ENCODE assay signal across 20 cellular contexts in genomic region chr12:50099302-50100008, GRCh38. TPM values are rescaled to one million over a fixed set of nuclear protein-coding genes. Genes with fewer than 3 reads are reported as not detected.
DNase-seq lines count a peak whose midpoint lies in the region; ATAC-seq, FAIRE-seq and TF ChIP-seq lines count a peak whose summit lies in the region.
"Had no signal": no experiment of that assay in that cellular context is flagged by ENCODE, and none has a peak within 500 bp of the region (broad histone marks: within the 10 kb centered on the region; RNA-seq: fewer than 3 reads in every experiment).

No MANE protein-coding gene starts in this region.

- H3K4me2 ChIP-seq in astrocyte (ENCODE audit: low read length) = no peak overlapping the region
- H3K4me2 ChIP-seq: A549 had no signal

- no peaks in the 10 kb centered on the region for H3K27me3 ChIP-seq in astrocyte (ENCODE audit: insufficient read depth, low read length)
- H3K27me3 ChIP-seq in subcutaneous abdominal adipose tissue (ENCODE audit: control insufficient read depth in 5 of 5, insufficient read depth in 4 of 5, low read length in 5 of 5) = peaks cover 0 to 5% (median 0%) of the 10 kb centered on the region in 5 donors
- no peaks in the 10 kb centered on the region for H3K27me3 ChIP-seq in WERI-Rb-1 (ENCODE audit: insufficient read depth, low read depth, severe bottlenecking)
- H3K27me3 ChIP-seq: thyroid gland had no signal

- H3K4me3 Mint-ChIP-seq in astrocyte (ENCODE audit: unreplicated experiment) = no peak overlapping the region
- H3K4me3 Mint-ChIP-seq: activated naive CD4-positive, alpha-beta T cell treated with anti-CD3 and anti-CD28 coated beads for 36 hours; dendritic cell treated with granulocyte-macrophage colony-stimulating factor and Interleukin-4, amounts not matched to agents 40 ng/mL and 50 ng/mL, for 4 days; immature natural killer cell had no signal

- H3K9me3 Mint-ChIP-seq in astrocyte (ENCODE audit: unreplicated experiment) = no peaks in the 10 kb centered on the region
- H3K9me3 Mint-ChIP-seq: activated naive CD4-positive, alpha-beta T cell treated with anti-CD3 and anti-CD28 coated beads for 36 hours; dendritic cell treated with granulocyte-macrophage colony-stimulating factor and Interleukin-4, amounts not matched to agents 40 ng/mL and 50 ng/mL, for 4 days; immature natural killer cell had no signal

- H3K9ac ChIP-seq in astrocyte (ENCODE audit: low read length) (peak overlapping the region; percentile 32), subcutaneous abdominal adipose tissue (ENCODE audit: low read length in 5 of 5) (peak overlapping the region in 3 of 5 donors; percentile 0 to 10 (median 1))

- H3K27me3 Mint-ChIP-seq in astrocyte (ENCODE audit: low read depth, unreplicated experiment) = peaks cover under 1% of the 10 kb centered on the region

- no peak for TF ChIP-seq CTCF in astrocyte (IDR thresholded peaks at IDR 0.05; ENCODE audit: insufficient read depth, low read depth, low read length)
- TF ChIP-seq CTCF in foreskin fibroblast (IDR thresholded peaks at IDR 0.05; ENCODE audit: low read depth, low read length) = no peak
- no peak for TF ChIP-seq CTCF in WERI-Rb-1 (IDR thresholded peaks at IDR 0.05; ENCODE audit: low read depth, low read length)

- H2AFZ ChIP-seq in astrocyte (ENCODE audit: low read depth, low read length) = no peak overlapping the region

- H3K4me1 ChIP-seq in astrocyte (ENCODE audit: insufficient read depth, low read length) (peaks cover 10% of the 10 kb centered on the region), subcutaneous abdominal adipose tissue (ENCODE audit: control insufficient read depth in 5 of 5, insufficient read depth in 5 of 5, low read length in 5 of 5) (peaks cover 21 to 35% (median 34%) of the 10 kb centered on the region in 5 donors)
- H3K4me1 ChIP-seq: A549 had no signal

- FAIRE-seq in astrocyte (lab: Jason Lieb, UNC) = no peak
- FAIRE-seq: A549, D721Med had no signal

- no peak for DNase-seq in Right ventricle myocardium inferior (ENCODE audit: missing footprints)
- no peak for DNase-seq in cardiac septum (ENCODE audit: low spot score)
- no peak for DNase-seq in astrocyte (ENCODE audit: low read depth)
- peak; percentile 64 to 84 for DNase-seq in foreskin fibroblast
- no peak for DNase-seq in UCSD-AML1 (lab: John Stamatoyannopoulos, UW; ENCODE audit: unreplicated experiment)
- DNase-seq in WERI-Rb-1 = no peak
- DNase-seq: activated naive CD4-positive, alpha-beta T cell treated with anti-CD3 and anti-CD28 coated beads for 36 hours; foreskin melanocyte; immature natural killer cell; NCI-H187; NCI-H69; RPMI8226; T-helper 9 cell; thyroid gland had no signal

- peak overlapping the region; percentile 9 for H3K27ac Mint-ChIP-seq in astrocyte (ENCODE audit: unreplicated experiment)
- H3K27ac Mint-ChIP-seq: activated naive CD4-positive, alpha-beta T cell treated with anti-CD3 and anti-CD28 coated beads for 36 hours; progenitor cell of endocrine pancreas had no signal

- intact Hi-C loops in Right ventricle myocardium inferior (cut with DNase I) = no loop called here
- intact Hi-C loops in cardiac septum (cut with DNase I) = no loop called here

- H3K27ac ChIP-seq in astrocyte (ENCODE audit: low read depth, low read length) = no peak overlapping the region
- H3K27ac ChIP-seq in subcutaneous abdominal adipose tissue (ENCODE audit: low read depth, low read length) = peak overlapping the region; percentile 57
- H3K27ac ChIP-seq in WERI-Rb-1 = no peak overlapping the region
- H3K27ac ChIP-seq: A549, thyroid gland had no signal

- H3K79me2 ChIP-seq in astrocyte (ENCODE audit: insufficient read depth, low read length) = no peaks in the 10 kb centered on the region

- peak; percentile 18 for ATAC-seq in Right ventricle myocardium inferior
- no peak for ATAC-seq in GM21360 (IDR thresholded peaks at IDR 0.05; ENCODE audit: unreplicated experiment)
- ATAC-seq: A549 had no signal

- H4K20me1 ChIP-seq in astrocyte (ENCODE audit: insufficient read depth, low read length) = peaks cover 22% of the 10 kb centered on the region

- H3K4me1 Mint-ChIP-seq in astrocyte (ENCODE audit: low read depth, unreplicated experiment) = peaks cover 10% of the 10 kb centered on the region
- H3K4me1 Mint-ChIP-seq: immature natural killer cell had no signal

- H3K36me3 ChIP-seq in astrocyte (ENCODE audit: insufficient read depth, low read length) = peaks cover 53% of the 10 kb centered on the region
- H3K36me3 ChIP-seq in subcutaneous abdominal adipose tissue (ENCODE audit: control insufficient read depth in 5 of 5, insufficient read depth in 5 of 5, low read length in 5 of 5) = peaks cover 12 to 65% (median 63%) of the 10 kb centered on the region in 5 donors
- H3K36me3 ChIP-seq in WERI-Rb-1 = peaks cover 63% of the 10 kb centered on the region

- peaks cover 30% of the 10 kb centered on the region for H3K36me3 Mint-ChIP-seq in astrocyte (ENCODE audit: low read depth, unreplicated experiment)

- no peak overlapping the region for H3K4me3 ChIP-seq in astrocyte (ENCODE audit: insufficient read depth, low read depth, low read length)
- H3K4me3 ChIP-seq in foreskin fibroblast (ENCODE audit: low read depth in 1 of 2, low read length in 2 of 2) = no peak overlapping the region
- H3K4me3 ChIP-seq in subcutaneous abdominal adipose tissue (ENCODE audit: low read depth in 1 of 5, low read length in 5 of 5) = no peak overlapping the region
- H3K4me3 ChIP-seq in WERI-Rb-1 (ENCODE audit: low read depth, low read length) = no peak overlapping the region
- H3K4me3 ChIP-seq: A549, thyroid gland had no signal

- H3K9me3 ChIP-seq in astrocyte (ENCODE audit: insufficient read depth, low read depth, low read length) (no peaks in the 10 kb centered on the region), subcutaneous abdominal adipose tissue (ENCODE audit: control insufficient read depth in 5 of 5, low read length in 5 of 5) (peaks cover 0 to 3% (median 0%) of the 10 kb centered on the region in 5 donors), WERI-Rb-1 (ENCODE audit: severe bottlenecking) (no peaks in the 10 kb centered on the region)
- H3K9me3 ChIP-seq: A549, thyroid gland had no signal

RNA-seq across cellular contexts. Expression of gene GPD1, which starts 4.4 kb away (rescaled TPM):
- total RNA-seq in Right ventricle myocardium inferior (51.1 TPM), cardiac septum (5.1 TPM), astrocyte (0.29 and 0.59 TPM in 2 replicates)

RNA-seq across cellular contexts. Expression of gene COX14, which starts 12.6 kb away (rescaled TPM):
- total RNA-seq in Right ventricle myocardium inferior (234 TPM), cardiac septum (152 TPM), astrocyte (49.7 and 59.9 TPM in 2 replicates)

RNA-seq across cellular contexts. Expression of gene SMARCD1, which starts 14.3 kb away (rescaled TPM):
- total RNA-seq in Right ventricle myocardium inferior = 20.1 TPM
- 20.5 TPM for total RNA-seq in cardiac septum
- total RNA-seq in astrocyte = 59.9 and 64.4 TPM in 2 replicates

RNA-seq across cellular contexts. Expression of gene ASIC1, which starts 42.1 kb away (rescaled TPM):
- total RNA-seq in Right ventricle myocardium inferior (2.2 TPM), cardiac septum (0.30 TPM), astrocyte (8.1 and 8.2 TPM in 2 replicates)

Comparison
In these comparisons a context has a peak if more than half of its experiments do, and no peak if none do; other contexts are left out.
1. DNase-seq: peak in foreskin fibroblast (2 of 2); none in Right ventricle myocardium inferior (single experiment), cardiac septum (single experiment), astrocyte (single experiment), UCSD-AML1 (single experiment) and WERI-Rb-1 (single experiment).